Comparison of ENCODE assay signal across 17 cellular contexts in the genomic region with DNA sequence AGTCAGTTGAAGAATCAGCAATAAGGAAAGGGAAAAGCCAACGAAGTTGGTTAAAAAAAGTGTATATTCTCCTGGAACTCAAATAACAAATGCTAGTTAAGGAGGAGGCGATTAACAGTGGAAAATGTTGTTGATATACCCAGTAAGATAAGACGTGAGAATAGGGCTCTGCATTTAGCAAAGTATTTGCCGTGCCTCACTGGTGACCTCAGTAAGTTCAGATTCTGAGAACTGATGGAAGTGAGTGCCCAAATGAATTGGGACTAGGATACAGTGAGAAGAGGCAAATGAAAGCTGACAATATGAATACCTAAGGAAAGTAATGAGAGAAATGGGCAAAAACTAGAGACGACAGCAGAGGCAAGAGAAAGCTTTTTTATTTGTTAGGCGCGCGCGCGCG. TPM values are rescaled to one million over a fixed set of nuclear protein-coding genes. Genes with fewer than 3 reads are reported as not detected.
DNase-seq lines count a peak whose midpoint lies in the region; ATAC-seq and TF ChIP-seq lines count a peak whose summit lies in the region.
"Had no signal": no experiment of that assay in that cellular context is flagged by ENCODE, and none has a peak within 500 bp of the region (broad histone marks: within the 10 kb centered on the region; RNA-seq: fewer than 3 reads in every experiment).

No MANE protein-coding gene starts in this region.

- TF ChIP-seq CTCF in cardiac muscle cell (IDR thresholded peaks at IDR 0.05; ENCODE audit: low read depth, low read length) = no peak
- TF ChIP-seq CTCF in right atrium auricular region (IDR thresholded peaks at IDR 0.05) = no peak
- TF ChIP-seq CTCF in psoas muscle (IDR thresholded peaks at IDR 0.05) = no peak
- TF ChIP-seq CTCF in foreskin fibroblast (IDR thresholded peaks at IDR 0.05; ENCODE audit: low read depth, low read length) = no peak
- no peak for TF ChIP-seq CTCF in transverse colon (IDR thresholded peaks at IDR 0.05)

- POLR2A ChIA-PET in T-cell (lab: Charles Lee) = no interaction called here

- DNase-seq in cardiac muscle cell (ENCODE audit: low read depth in 1 of 2, low spot score in 1 of 2) (peak in 1 of 2 donors; percentile 46), cardiac septum (ENCODE audit: low spot score) (no peak), right atrium auricular region (ENCODE audit: low spot score) (no peak), psoas muscle (no peak), ACHN (no peak), foreskin fibroblast (no peak), transverse colon (no peak), T-cell (no peak)
- DNase-seq: 8988T; Calu3; CD4-positive, CD25-positive, alpha-beta regulatory T cell; DMS 273 treated with DMSO at 0.1 percent for 48 hours; GM23248 had no signal

- no peaks in the 10 kb centered on the region for H3K4me1 Mint-ChIP-seq in T-cell
- H3K4me1 Mint-ChIP-seq: CD4-positive, CD25-positive, alpha-beta regulatory T cell had no signal

- H3K36me3 ChIP-seq in cardiac muscle cell (peaks cover 1% of the 10 kb centered on the region), right atrium auricular region (no peaks in the 10 kb centered on the region), psoas muscle (ENCODE audit: insufficient read depth in 1 of 2, low read depth in 1 of 2) (no peaks in the 10 kb centered on the region), transverse colon (no peaks in the 10 kb centered on the region)
- H3K36me3 ChIP-seq: BLaER1 treated with 17β-estradiol and CSF1 and Interleukin-3, amounts not matched to agents 10 nM and 100 nM had no signal

- intact Hi-C loops in cardiac septum (cut with DNase I) (loop anchor here (5.0 kb wide), 1 partner anchor 127 kb away; no protein-coding TSS in a partner anchor), psoas muscle (cut with DNase I) (no loop called here), transverse colon (cut with DNase I; ENCODE audit: low total_unique reads) (no loop called here)

- peak in 1 of 4 donors; percentile 25 for ATAC-seq in psoas muscle
- ATAC-seq in T-cell (replicated peaks in 1 of 4) = no peak
- ATAC-seq: GM12878, HCT116 had no signal

- H3K4me3 ChIP-seq in cardiac muscle cell = peak overlapping the region; percentile 86
- peak overlapping the region; percentile 47 to 50 for H3K4me3 ChIP-seq in right atrium auricular region
- H3K4me3 ChIP-seq in psoas muscle = peak overlapping the region; percentile 59
- H3K4me3 ChIP-seq in foreskin fibroblast (ENCODE audit: low read depth in 1 of 2, low read length in 2 of 2) = no peak overlapping the region
- H3K4me3 ChIP-seq in transverse colon = no peak overlapping the region
- H3K4me3 ChIP-seq: BLaER1 treated with 17β-estradiol and CSF1 and Interleukin-3, amounts not matched to agents 10 nM and 100 nM; GM12878; GM23248 had no signal

- H3K27ac ChIP-seq in cardiac muscle cell (peak overlapping the region; percentile 91), right atrium auricular region (peak overlapping the region; percentile 37 to 70), psoas muscle (peak overlapping the region; percentile 64), transverse colon (no peak overlapping the region)
- H3K27ac ChIP-seq: BLaER1 treated with 17β-estradiol and CSF1 and Interleukin-3, amounts not matched to agents 10 nM and 100 nM; GM23248 had no signal

- TF ChIP-seq EP300 in transverse colon (IDR thresholded peaks at IDR 0.05; ENCODE audit: low read depth) = no peak

- WGBS in psoas muscle, 3 donors = 60 to 64% (median 63%) methylated on average over 11 of the region's 11 CpGs
- WGBS in transverse colon (ENCODE audit: low coverage in 1 of 2), 2 donors = 61 to 82% methylated on average over 11 of the region's 11 CpGs

- H3K27me3 ChIP-seq in cardiac muscle cell (no peaks in the 10 kb centered on the region), right atrium auricular region (no peaks in the 10 kb centered on the region), psoas muscle (ENCODE audit: insufficient read depth in 3 of 3, low read length in 2 of 3) (no peaks in the 10 kb centered on the region), transverse colon (no peaks in the 10 kb centered on the region)
- H3K27me3 ChIP-seq: BLaER1 treated with 17β-estradiol and CSF1 and Interleukin-3, amounts not matched to agents 10 nM and 100 nM had no signal

- no peak for TF ChIP-seq POLR2A in transverse colon (IDR thresholded peaks at IDR 0.05)

- CTCF ChIA-PET in T-cell (lab: Charles Lee) = no interaction called here

- H3K9me3 Mint-ChIP-seq in T-cell = peaks cover 6 to 19% (median 9%) of the 10 kb centered on the region in 3 donors

- no peaks in the 10 kb centered on the region for H3K9me3 ChIP-seq in cardiac muscle cell (ENCODE audit: low read depth)
- H3K9me3 ChIP-seq in right atrium auricular region = no peaks in the 10 kb centered on the region
- H3K9me3 ChIP-seq in psoas muscle = no peaks in the 10 kb centered on the region
- H3K9me3 ChIP-seq in transverse colon = no peaks in the 10 kb centered on the region
- H3K9me3 ChIP-seq: BLaER1 treated with 17β-estradiol and CSF1 and Interleukin-3, amounts not matched to agents 10 nM and 100 nM had no signal

- no peak overlapping the region for H3K27ac Mint-ChIP-seq in T-cell
- H3K27ac Mint-ChIP-seq: CD4-positive, CD25-positive, alpha-beta regulatory T cell had no signal

- H3K27me3 Mint-ChIP-seq in T-cell = no peaks in the 10 kb centered on the region
- H3K27me3 Mint-ChIP-seq: CD4-positive, CD25-positive, alpha-beta regulatory T cell had no signal

- no peak overlapping the region for H3K4me3 Mint-ChIP-seq in T-cell
- H3K4me3 Mint-ChIP-seq: CD4-positive, CD25-positive, alpha-beta regulatory T cell had no signal

- H3K36me3 Mint-ChIP-seq in T-cell = no peaks in the 10 kb centered on the region
- H3K36me3 Mint-ChIP-seq: CD4-positive, CD25-positive, alpha-beta regulatory T cell had no signal

- in situ Hi-C loops in ACHN (cut with HindIII; ENCODE audit: low pct_ligation_motif_present, low pct_unique_long_range_greater_than_20kb, low sequenced_read_pairs) (no loop called here), transverse colon (cut with MboI; ENCODE audit: low pct_ligation_motif_present in 1 of 4, low pct_unique_long_range_greater_than_20kb in 1 of 4, low sequenced_read_pairs in 3 of 4) (no loop called here)

- peaks cover 26% of the 10 kb centered on the region for H3K4me1 ChIP-seq in cardiac muscle cell (ENCODE audit: low read depth)
- no peaks in the 10 kb centered on the region for H3K4me1 ChIP-seq in right atrium auricular region
- H3K4me1 ChIP-seq in psoas muscle = no peaks in the 10 kb centered on the region
- no peaks in the 10 kb centered on the region for H3K4me1 ChIP-seq in transverse colon
- H3K4me1 ChIP-seq: BLaER1 treated with 17β-estradiol and CSF1 and Interleukin-3, amounts not matched to agents 10 nM and 100 nM had no signal

RNA-seq across cellular contexts. Expression of a gene that starts 3.5 kb away (rescaled TPM):
- total RNA-seq in cardiac muscle cell (226 and 358 TPM in 2 replicates), cardiac septum (1,093 TPM), right atrium auricular region (100 to 1,000 TPM; 203 to 712 TPM), psoas muscle (10 to 100 TPM; 47.9 to 65.0 (median 54.9) TPM), transverse colon (not detected), T-cell (not detected)
- polyA plus RNA-seq in cardiac muscle cell (494 and 570 TPM in 2 replicates), psoas muscle (10 to 100 TPM in 2 of 3 donors, 1 to 10 TPM in 1; 5.0 to 21.4 (median 12.6) TPM)
- total RNA-seq: Calu3; CD4-positive, CD25-positive, alpha-beta regulatory T cell; G401; GM12878; GM23248 had no signal
- polyA plus RNA-seq: CD4-positive, CD25-positive, alpha-beta regulatory T cell; GM23248 had no signal

Comparison
In these comparisons a context has a peak if more than half of its experiments do, and no peak if none do; other contexts are left out.
1. H3K27ac ChIP-seq: peak in cardiac muscle cell (single experiment), right atrium auricular region (2 of 2) and psoas muscle (single experiment); none in transverse colon (0 of 4).
2. H3K4me3 ChIP-seq: peak in cardiac muscle cell (single experiment), right atrium auricular region (2 of 2) and psoas muscle (single experiment); none in foreskin fibroblast (0 of 2) and transverse colon (0 of 4).
3. RNA of a gene that starts 3.5 kb away (total RNA-seq): 1,093 TPM in cardiac septum (single experiment), 203 to 712 TPM in right atrium auricular region, 226 to 358 TPM in cardiac muscle cell and 47.9 to 65.0 TPM in psoas muscle; not detected in transverse colon and not detected in T-cell; every median in the first group is over 10 times any median in the second.